Comparison of ENCODE assay signal across 8 cellular contexts in the genomic region with DNA sequence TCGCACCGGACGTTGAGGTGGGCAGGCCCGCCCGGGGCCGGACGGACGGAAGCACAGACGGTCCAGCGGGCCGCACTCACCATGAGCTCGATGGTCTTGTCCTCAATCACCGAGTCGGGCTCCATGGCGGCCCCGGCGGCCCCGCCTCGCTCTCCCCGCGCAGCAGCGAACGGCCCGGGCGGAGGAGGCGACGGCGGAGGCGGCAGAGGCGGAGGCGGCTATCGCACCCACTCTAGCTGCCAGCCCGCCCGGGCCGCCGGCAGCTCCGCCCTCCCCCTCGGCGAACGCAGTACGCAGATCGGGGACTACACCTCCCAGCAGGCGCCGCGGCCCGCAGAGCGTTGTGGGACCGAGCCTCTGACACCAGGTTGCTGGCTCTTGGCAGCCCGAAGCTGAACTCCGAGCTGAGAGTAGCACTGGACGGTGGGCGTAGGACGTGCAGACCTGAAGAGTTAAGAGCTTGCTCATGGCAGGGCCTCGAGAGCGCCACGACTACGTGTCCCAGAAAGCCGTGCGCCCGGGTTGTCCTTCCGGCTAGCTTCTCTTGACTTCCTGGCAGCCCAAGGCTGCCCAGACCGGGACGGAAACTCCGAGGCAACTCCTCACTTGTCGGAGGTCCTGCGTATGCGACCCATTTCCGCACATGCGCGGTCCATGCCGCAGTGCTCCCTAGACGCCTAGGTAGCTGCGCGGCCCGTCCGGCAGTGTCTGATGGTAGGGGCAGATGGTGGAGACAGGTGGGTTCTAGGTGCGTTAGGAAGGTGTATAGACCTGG. TPM values are rescaled to one million over a fixed set of nuclear protein-coding genes. Genes with fewer than 3 reads are reported as not detected.
A peak's percentile ranks its signal among the peaks of the same experiment; 100 is the strongest.
DNase-seq lines count a peak whose midpoint lies in the region; ATAC-seq, FAIRE-seq and TF ChIP-seq lines count a peak whose summit lies in the region.

TSS of gene FBXW11 (minus strand) at position 261 of the 775 bp plus-strand sequence. CDS start at position 125, 136 bp downstream.

- DNase-seq in GM12892 (ENCODE audit: insufficient read length) = peak; percentile 87
- DNase-seq in NCI-H146 (lab: John Stamatoyannopoulos, UW) = peak; percentile 92
- peak; percentile 93 to 97 (median 94) for DNase-seq in T-helper 1 cell
- peak; percentile 95 for DNase-seq in amniotic epithelial cell (ENCODE audit: low read depth)
- DNase-seq in left cardiac atrium = peak; percentile 98
- peak; percentile 80 for DNase-seq in progenitor cell of endocrine pancreas (ENCODE audit: low spot score, unreplicated experiment)
- DNase-seq in ureter (ENCODE audit: low spot score) = peak; percentile 95

- H3K4me3 Mint-ChIP-seq in progenitor cell of endocrine pancreas (ENCODE audit: low read depth) = peak within 1 kb of the TSS; percentile 97

- TF ChIP-seq POLR2A in GM12892 (IDR thresholded peaks at IDR 0.05; ENCODE audit: low read depth, low read length) = peak; percentile 90; the same call in 1 of the 2 replicates

- peak; percentile 80 for ATAC-seq in HG02852 (IDR thresholded peaks at IDR 0.05; ENCODE audit: unreplicated experiment)
- peak; percentile 94 to 95 for ATAC-seq in left cardiac atrium

- no peaks in the 10 kb centered on the region for H3K27me3 Mint-ChIP-seq in progenitor cell of endocrine pancreas

- H3K27ac Mint-ChIP-seq in progenitor cell of endocrine pancreas = peak within 1 kb of the TSS; percentile 99

- no peak for TF ChIP-seq CTCF in progenitor cell of endocrine pancreas (IDR thresholded peaks at IDR 0.05; ENCODE audit: unreplicated experiment)

- H3K4me1 Mint-ChIP-seq in progenitor cell of endocrine pancreas (ENCODE audit: low read depth) = peaks cover 29% of the 10 kb centered on the region

- H3K36me3 Mint-ChIP-seq in progenitor cell of endocrine pancreas (ENCODE audit: insufficient read depth) = no peaks in the 10 kb centered on the region

- H3K9me3 Mint-ChIP-seq in progenitor cell of endocrine pancreas (ENCODE audit: low read depth) = no peaks in the 10 kb centered on the region

- FAIRE-seq in GM12892 (lab: Jason Lieb, UNC) = peak; percentile 98

- intact Hi-C loops in left cardiac atrium (cut with DNase I) = loop anchor here in 1 of 2 donors (10.0 kb wide), 1 partner anchor 92 kb away; no protein-coding TSS in a partner anchor

RNA-seq across cellular contexts. Expression of gene FBXW11, which starts in this region (rescaled TPM):
- polyA plus RNA-seq in GM12892 (2012; ENCODE audit: missing spikeins) = 24.9 TPM
- total RNA-seq in left cardiac atrium (10 to 100 TPM; 50.3 to 55.4 TPM), progenitor cell of endocrine pancreas (61.2 and 63.5 TPM in 2 replicates), ureter (64.2 TPM)

Comparison
In these comparisons a context has a peak if more than half of its experiments do, and no peak if none do; other contexts are left out.
1. Peak in every context shown above with its lines: DNase-seq and ATAC-seq.